3 cellular contexts compared by ENCODE assay signal in genomic region chr16:88610080-88610479, GRCh38.
A peak's percentile ranks its signal among the peaks of the same experiment; 100 is the strongest.
TF ChIP-seq lines count a peak whose summit lies in the region.

No MANE protein-coding gene starts in this region.

TF ChIP-seq in HCT116, 20 proteins besides CTCF, POLR2A, EP300 and RAD21:
- TF ChIP-seq POLR2AphosphoS5 (IDR thresholded peaks at IDR 0.05; ENCODE audit: low read depth, low read length) = no peak
- no peak for TF ChIP-seq SRF (IDR thresholded peaks at IDR 0.05; ENCODE audit: low read depth)
- no peak for TF ChIP-seq SIN3A (IDR thresholded peaks at IDR 0.05; ENCODE audit: low read depth)
- TF ChIP-seq REST (IDR thresholded peaks at IDR 0.05; ENCODE audit: low read depth) = no peak
- no peak for TF ChIP-seq ZNF274 (IDR thresholded peaks at IDR 0.05; ENCODE audit: low read depth, low read length)
- TF ChIP-seq YY1 (IDR thresholded peaks at IDR 0.05; ENCODE audit: extremely low read depth, insufficient replicate concordance, low read depth, low read length) = no peak
- TF ChIP-seq TCF7L2 (IDR thresholded peaks at IDR 0.05; ENCODE audit: borderline replicate concordance, extremely low read depth, insufficient read depth, insufficient read length) = no peak
- TF ChIP-seq JUND (IDR thresholded peaks at IDR 0.05) = no peak
- TF ChIP-seq CEBPB (IDR thresholded peaks at IDR 0.05; ENCODE audit: low read depth) = no peak

TF ChIP-seq in K562, 482 proteins besides CTCF, POLR2A, EP300 and RAD21:
- peak; percentile 18; the same call in 1 of the 2 replicates for TF ChIP-seq THAP12 (CRISPR knock-in tag; IDR thresholded peaks at IDR 0.05)
- no peak for TF ChIP-seq ZNF280B (CRISPR knock-in tag; IDR thresholded peaks at IDR 0.05)
TF ChIP-seq in K562: peak in this region for 1.

TF ChIP-seq in GM12891, 5 proteins besides CTCF, POLR2A, EP300 and RAD21:
- TF ChIP-seq PAX5 (IDR thresholded peaks at IDR 0.05; ENCODE audit: insufficient read depth, low read length, severe bottlenecking) = no peak
- no peak for TF ChIP-seq POLR2AphosphoS5 (IDR thresholded peaks at IDR 0.05; ENCODE audit: low read depth, low read length)
- TF ChIP-seq POU2F2 (IDR thresholded peaks at IDR 0.05; ENCODE audit: low read depth, low read length) = no peak
- TF ChIP-seq TAF1 (IDR thresholded peaks at IDR 0.05; ENCODE audit: low read depth, low read length) = no peak
- no peak for TF ChIP-seq SPI1 (IDR thresholded peaks at IDR 0.05; ENCODE audit: low read depth, low read length)
